In the genomic region with DNA sequence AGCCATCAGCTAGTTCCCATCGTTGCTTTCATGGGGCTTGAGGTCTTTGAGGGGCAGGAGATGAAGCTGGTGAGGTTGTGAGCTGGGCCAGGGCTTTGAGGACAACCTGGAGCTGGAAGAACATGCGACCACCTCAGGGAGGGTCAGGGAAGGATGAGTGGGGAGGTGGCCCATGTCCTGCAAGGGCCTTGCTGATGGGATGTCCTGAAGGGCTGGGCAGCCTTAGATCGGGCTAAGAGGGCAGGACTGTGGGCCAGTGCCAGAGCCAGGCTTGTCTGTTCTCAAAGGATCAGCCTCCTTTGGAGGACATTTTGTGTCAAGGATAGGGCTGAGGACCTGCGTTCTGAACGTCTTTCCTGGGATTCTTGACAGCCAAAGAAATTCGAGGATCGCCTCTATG, we compare ENCODE assay signal across 9 cellular contexts. TPM values are rescaled to one million over a fixed set of nuclear protein-coding genes. Genes with fewer than 3 reads are reported as not detected.
DNase-seq lines count a peak whose midpoint lies in the region; ATAC-seq and TF ChIP-seq lines count a peak whose summit lies in the region.
"Had no signal": no experiment of that assay in that cellular context is flagged by ENCODE, and none has a peak within 500 bp of the region (broad histone marks: within the 10 kb centered on the region; RNA-seq: fewer than 3 reads in every experiment).

No MANE protein-coding gene starts in this region.

- no peak overlapping the region for H3K27ac ChIP-seq in CD4-positive, alpha-beta memory T cell (ENCODE audit: low read depth, low read length)
- H3K27ac ChIP-seq: SJCRH30 had no signal

- H3K27me3 Mint-ChIP-seq in CD4-positive, alpha-beta memory T cell = no peaks in the 10 kb centered on the region
- peaks cover 1% of the 10 kb centered on the region for H3K27me3 Mint-ChIP-seq in activated B cell treated with CpG ODN at 0.5 μM for 24 hours
- H3K27me3 Mint-ChIP-seq in glutamatergic neuron (ENCODE audit: unreplicated experiment) = peaks cover 29% of the 10 kb centered on the region
- no peaks in the 10 kb centered on the region for H3K27me3 Mint-ChIP-seq in progenitor cell of endocrine pancreas

- CTCF ChIA-PET in CD4-positive, alpha-beta memory T cell (lab: Charles Lee; ENCODE audit: partially characterized antibody) = interaction anchor here (0.6 to 3.0 kb wide), 3 partner anchors 10 to 110 kb away, joined by 3 to 26 read pairs (median 3); no protein-coding TSS in a partner anchor
- CTCF ChIA-PET in activated B cell treated with CpG ODN at 0.5 μM for 24 hours (lab: Charles Lee) = interaction anchor here (2.4 kb wide), 1 partner anchor 10 kb away, joined by 14 read pairs; no protein-coding TSS in a partner anchor

- no peaks in the 10 kb centered on the region for H3K27me3 ChIP-seq in CD4-positive, alpha-beta memory T cell (ENCODE audit: insufficient read depth, low read length)
- H3K27me3 ChIP-seq: SJCRH30 had no signal

- peaks cover 12 to 21% of the 10 kb centered on the region in 2 donors for H3K36me3 Mint-ChIP-seq in CD4-positive, alpha-beta memory T cell
- H3K36me3 Mint-ChIP-seq in activated B cell treated with CpG ODN at 0.5 μM for 24 hours (ENCODE audit: low read depth) (peaks cover 36% of the 10 kb centered on the region), glutamatergic neuron (ENCODE audit: unreplicated experiment) (peaks cover 11% of the 10 kb centered on the region), progenitor cell of endocrine pancreas (ENCODE audit: insufficient read depth) (peaks cover 24% of the 10 kb centered on the region)

- H3K36me3 ChIP-seq in CD4-positive, alpha-beta memory T cell (ENCODE audit: insufficient read depth, low read length) = peaks cover 9% of the 10 kb centered on the region

- ATAC-seq in activated B cell treated with CpG ODN at 0.5 μM for 24 hours (ENCODE audit: low read depth) (no peak), GM21447 (IDR thresholded peaks at IDR 0.05; ENCODE audit: unreplicated experiment) (no peak), GM19395 (IDR thresholded peaks at IDR 0.05; ENCODE audit: unreplicated experiment) (no peak)

- intact Hi-C loops in CD4-positive, alpha-beta memory T cell (cut with micrococcal nuclease) = loop anchor here (1.0 kb wide), 2 partner anchors 10 kb away; a partner anchor contains a TSS
- intact Hi-C loops in activated B cell treated with CpG ODN at 0.5 μM for 24 hours (cut with micrococcal nuclease) = loop anchor here (1.0 kb wide), 1 partner anchor 10 kb away; a partner anchor contains a TSS

- no peak overlapping the region for H3K4me3 ChIP-seq in CD4-positive, alpha-beta memory T cell (ENCODE audit: low read length in 2 of 2)
- H3K4me3 ChIP-seq: SJCRH30 had no signal

- peak overlapping the region; percentile 74 to 89 (median 84) for H3K4me3 Mint-ChIP-seq in CD4-positive, alpha-beta memory T cell
- H3K4me3 Mint-ChIP-seq in activated B cell treated with CpG ODN at 0.5 μM for 24 hours (peak overlapping the region; percentile 84), glutamatergic neuron (ENCODE audit: unreplicated experiment) (peak overlapping the region; percentile 78), progenitor cell of endocrine pancreas (ENCODE audit: low read depth) (no peak overlapping the region)

- DNase-seq in CD4-positive, alpha-beta memory T cell = no peak
- DNase-seq in activated B cell treated with CpG ODN at 0.5 μM for 24 hours (no peak), glutamatergic neuron (no peak), progenitor cell of endocrine pancreas (ENCODE audit: low spot score, unreplicated experiment) (no peak), GM13976 (ENCODE audit: low spot score) (no peak), DMS79 treated with DMSO at 0.1 percent for 48 hours (lab: John Stamatoyannopoulos, UW) (no peak)
- DNase-seq: SJCRH30 had no signal

- H3K27ac Mint-ChIP-seq in CD4-positive, alpha-beta memory T cell = peak overlapping the region; percentile 52 to 91 (median 84)
- no peak overlapping the region for H3K27ac Mint-ChIP-seq in activated B cell treated with CpG ODN at 0.5 μM for 24 hours
- H3K27ac Mint-ChIP-seq in glutamatergic neuron (ENCODE audit: unreplicated experiment) = peak overlapping the region; percentile 42
- H3K27ac Mint-ChIP-seq in progenitor cell of endocrine pancreas = peak overlapping the region; percentile 13

- H3K4me1 Mint-ChIP-seq in CD4-positive, alpha-beta memory T cell = peaks cover 4 to 28% (median 17%) of the 10 kb centered on the region in 4 donors
- H3K4me1 Mint-ChIP-seq in activated B cell treated with CpG ODN at 0.5 μM for 24 hours (peaks cover 11% of the 10 kb centered on the region), glutamatergic neuron (ENCODE audit: low read depth, unreplicated experiment) (peaks cover 29% of the 10 kb centered on the region), progenitor cell of endocrine pancreas (ENCODE audit: low read depth) (peaks cover 4% of the 10 kb centered on the region)

- no peaks in the 10 kb centered on the region for H3K9me3 ChIP-seq in CD4-positive, alpha-beta memory T cell (ENCODE audit: control insufficient read depth in 1 of 2, low read length in 2 of 2)
- H3K9me3 ChIP-seq: SJCRH30 had no signal

- in situ Hi-C loops in GM13976 (cut with MboI; ENCODE audit: low sequenced_read_pairs, unreplicated experiment) = no loop called here

- POLR2A ChIA-PET in CD4-positive, alpha-beta memory T cell (lab: Charles Lee; ENCODE audit: partially characterized antibody) = interaction anchor here (0.8 to 2.8 kb wide), 10 partner anchors 10 to 116 kb away, joined by 3 to 20 read pairs (median 4); a partner anchor contains a TSS
- POLR2A ChIA-PET in activated B cell treated with CpG ODN at 0.5 μM for 24 hours (lab: Charles Lee) = interaction anchor here (0.6 to 1.3 kb wide), 4 partner anchors 10 to 231 kb away, joined by 3 to 4 read pairs (median 4); no protein-coding TSS in a partner anchor

- no peaks in the 10 kb centered on the region for H3K9me3 Mint-ChIP-seq in CD4-positive, alpha-beta memory T cell
- no peaks in the 10 kb centered on the region for H3K9me3 Mint-ChIP-seq in activated B cell treated with CpG ODN at 0.5 μM for 24 hours
- H3K9me3 Mint-ChIP-seq in glutamatergic neuron (ENCODE audit: unreplicated experiment) = peaks cover 34% of the 10 kb centered on the region
- H3K9me3 Mint-ChIP-seq in progenitor cell of endocrine pancreas (ENCODE audit: low read depth) = no peaks in the 10 kb centered on the region

- peaks cover 12% of the 10 kb centered on the region for H3K4me1 ChIP-seq in CD4-positive, alpha-beta memory T cell (ENCODE audit: insufficient read depth, low read length)

- TF ChIP-seq CTCF in activated B cell treated with CpG ODN at 0.5 μM for 24 hours (IDR thresholded peaks at IDR 0.05) = no peak
- TF ChIP-seq CTCF in glutamatergic neuron (IDR thresholded peaks at IDR 0.05; ENCODE audit: partially characterized antibody, unreplicated experiment) = no peak
- TF ChIP-seq CTCF in progenitor cell of endocrine pancreas (IDR thresholded peaks at IDR 0.05; ENCODE audit: unreplicated experiment) = no peak
- TF ChIP-seq CTCF in GM13976 (IDR thresholded peaks at IDR 0.05; ENCODE audit: borderline replicate concordance, control extremely low read depth, extremely low read depth, insufficient read depth, missing control alignments) = no peak

RNA-seq across cellular contexts. Expression of a gene that starts 10.5 kb away (rescaled TPM):
- total RNA-seq in CD4-positive, alpha-beta memory T cell = 10 to 100 TPM; 74.9 to 89.0 TPM
- polyA plus RNA-seq in CD4-positive, alpha-beta memory T cell = 10 to 100 TPM; 30.1 to 31.3 TPM
- 35.6 and 40.5 TPM in 2 replicates for total RNA-seq in activated B cell treated with CpG ODN at 0.5 μM for 24 hours
- 233 TPM for total RNA-seq in glutamatergic neuron (ENCODE audit: unreplicated experiment)
- 248 TPM in 2 replicates for total RNA-seq in progenitor cell of endocrine pancreas

RNA-seq across cellular contexts. Expression of a gene that starts 24.3 kb away (rescaled TPM):
- total RNA-seq in CD4-positive, alpha-beta memory T cell = 1 to 10 TPM; 2.5 to 3.6 TPM
- polyA plus RNA-seq in CD4-positive, alpha-beta memory T cell = under 1 TPM; 0.18 to 0.22 TPM
- total RNA-seq in activated B cell treated with CpG ODN at 0.5 μM for 24 hours = 1.7 and 2.2 TPM in 2 replicates
- total RNA-seq in glutamatergic neuron (ENCODE audit: unreplicated experiment) = 1.0 TPM
- total RNA-seq in progenitor cell of endocrine pancreas = 2.0 TPM in 2 replicates

RNA-seq across cellular contexts. Expression of a gene that starts 31.9 kb away (rescaled TPM):
- total RNA-seq in CD4-positive, alpha-beta memory T cell = 10 to 100 TPM; 18.5 to 20.6 TPM
- polyA plus RNA-seq in CD4-positive, alpha-beta memory T cell = under 1 TPM in 1 of 2 donors, not detected in 1; 0.17 TPM
- 0.60 and 0.66 TPM in 2 replicates for total RNA-seq in activated B cell treated with CpG ODN at 0.5 μM for 24 hours
- total RNA-seq in glutamatergic neuron (ENCODE audit: unreplicated experiment) = 36.3 TPM
- total RNA-seq in progenitor cell of endocrine pancreas = 11.4 and 12.7 TPM in 2 replicates
- total RNA-seq: SJCRH30 had no signal

RNA-seq across cellular contexts. Expression of a gene that starts 33.9 kb away (rescaled TPM):
- 10 to 100 TPM; 36.2 to 39.0 TPM for total RNA-seq in CD4-positive, alpha-beta memory T cell
- 10 to 100 TPM; 44.4 to 52.8 TPM for polyA plus RNA-seq in CD4-positive, alpha-beta memory T cell
- total RNA-seq in activated B cell treated with CpG ODN at 0.5 μM for 24 hours = 63.4 and 71.4 TPM in 2 replicates
- 25.0 TPM for total RNA-seq in glutamatergic neuron (ENCODE audit: unreplicated experiment)
- total RNA-seq in progenitor cell of endocrine pancreas = 35.7 and 35.9 TPM in 2 replicates
